Comparison of ENCODE assay signal across 9 cellular contexts in genomic region chr2:187580462-187581124, GRCh38. TPM values are rescaled to one million over a fixed set of nuclear protein-coding genes. Genes with fewer than 3 reads are reported as not detected.
DNase-seq lines count a peak whose midpoint lies in the region; ATAC-seq and TF ChIP-seq lines count a peak whose summit lies in the region.
"Had no signal": no experiment of that assay in that cellular context is flagged by ENCODE, and none has a peak within 500 bp of the region (broad histone marks: within the 10 kb centered on the region; RNA-seq: fewer than 3 reads in every experiment).

No MANE protein-coding gene starts in this region.

- TF ChIP-seq CTCF in PC-3 (conservative IDR thresholded peaks at IDR 0.05; ENCODE audit: low read depth, low read length) (peak; percentile 69), esophagus muscularis mucosa (IDR thresholded peaks at IDR 0.05) (peak; percentile 34 to 42 (median 38)), parathyroid adenoma (IDR thresholded peaks at IDR 0.05) (peak; percentile 38)

- H4K20me1 ChIP-seq in PC-3 (ENCODE audit: low read length), result no peaks in the 10 kb centered on the region

- H3K9me3 Mint-ChIP-seq in CD8-positive, alpha-beta memory T cell, result no peaks in the 10 kb centered on the region

- H3K27me3 ChIP-seq in PC-3 (ENCODE audit: low read length), result no peaks in the 10 kb centered on the region
- no peaks in the 10 kb centered on the region for H3K27me3 ChIP-seq in esophagus muscularis mucosa
- no peaks in the 10 kb centered on the region for H3K27me3 ChIP-seq in parathyroid adenoma (ENCODE audit: control insufficient read depth, insufficient read depth, low read length)
- H3K27me3 ChIP-seq in CD8-positive, alpha-beta memory T cell (ENCODE audit: insufficient read depth, low read length, poor library complexity, severe bottlenecking), result no peaks in the 10 kb centered on the region
- H3K27me3 ChIP-seq: SJSA1 had no signal

- H3K36me3 ChIP-seq in PC-3 (ENCODE audit: low read depth, low read length) (no peaks in the 10 kb centered on the region), esophagus muscularis mucosa (no peaks in the 10 kb centered on the region), parathyroid adenoma (ENCODE audit: control insufficient read depth, insufficient read depth, low read length) (no peaks in the 10 kb centered on the region)
- H3K36me3 ChIP-seq in CD8-positive, alpha-beta memory T cell (ENCODE audit: insufficient read depth, low read length), result no peaks in the 10 kb centered on the region
- H3K36me3 ChIP-seq: SJSA1 had no signal

- ATAC-seq in HG03442 (IDR thresholded peaks at IDR 0.05; ENCODE audit: unreplicated experiment), result peak; percentile 47
- ATAC-seq in PC-3, result peak; percentile 32; the same call in 1 of the 2 replicates

- no peak overlapping the region for H3K4me3 Mint-ChIP-seq in CD8-positive, alpha-beta memory T cell

- H3K27ac ChIP-seq in PC-3 (ENCODE audit: low read length) (peak overlapping the region; percentile 72), esophagus muscularis mucosa (replicated peaks in 1 of 4) (no peak overlapping the region), parathyroid adenoma (no peak overlapping the region)
- H3K27ac ChIP-seq in CD8-positive, alpha-beta memory T cell (ENCODE audit: low read depth, low read length), result no peak overlapping the region
- H3K27ac ChIP-seq: SJSA1 had no signal

- H3K4me2 ChIP-seq in PC-3 (ENCODE audit: low read length), result peak overlapping the region; percentile 64
- peak overlapping the region; percentile 79 for H3K4me2 ChIP-seq in parathyroid adenoma (ENCODE audit: low read length)

- H2AFZ ChIP-seq in PC-3 (ENCODE audit: low read length) (peak overlapping the region; percentile 76), parathyroid adenoma (peak overlapping the region; percentile 35)

- H3K9me2 ChIP-seq in PC-3 (replicated peaks; ENCODE audit: low read length), result no peaks in the 10 kb centered on the region

- H3K9me3 ChIP-seq in PC-3 (ENCODE audit: low read length) (no peaks in the 10 kb centered on the region), esophagus muscularis mucosa (no peaks in the 10 kb centered on the region), parathyroid adenoma (ENCODE audit: control insufficient read depth, low read length) (no peaks in the 10 kb centered on the region)
- H3K9me3 ChIP-seq in CD8-positive, alpha-beta memory T cell (ENCODE audit: low read length), result no peaks in the 10 kb centered on the region
- H3K9me3 ChIP-seq: SJSA1 had no signal

- H3K36me3 Mint-ChIP-seq in CD8-positive, alpha-beta memory T cell, result no peaks in the 10 kb centered on the region

- peak; percentile 62 for DNase-seq in GM03348 (ENCODE audit: low spot score)
- peak; percentile 86 for DNase-seq in PC-3
- no peak for DNase-seq in esophagus muscularis mucosa (ENCODE audit: extremely low spot score)
- DNase-seq in CD8-positive, alpha-beta memory T cell, result no peak
- DNase-seq in NCI-H1930 (lab: John Stamatoyannopoulos, UW), result no peak
- DNase-seq in activated T-cell treated with anti-CD3 and anti-CD28 coated beads, Interleukin-2, amount 50 U/mL, for 48 hours, result no peak

- peak overlapping the region; percentile 56 for H3K9ac ChIP-seq in PC-3 (ENCODE audit: low read length)
- H3K9ac ChIP-seq in parathyroid adenoma, result no peak overlapping the region

- no peaks in the 10 kb centered on the region for H3F3A ChIP-seq in PC-3 (ENCODE audit: low read length, unreplicated experiment)

- H3K27ac Mint-ChIP-seq in CD8-positive, alpha-beta memory T cell, result no peak overlapping the region

- no peaks in the 10 kb centered on the region for H3K79me2 ChIP-seq in PC-3 (ENCODE audit: low read length)
- H3K79me2 ChIP-seq in parathyroid adenoma, result no peaks in the 10 kb centered on the region

- H3K27me3 Mint-ChIP-seq in CD8-positive, alpha-beta memory T cell, result no peaks in the 10 kb centered on the region

- intact Hi-C loops in PC-3 (cut with micrococcal nuclease), result loop anchor here (1.0 to 5.0 kb wide), 9 partner anchors 40 to 1832 kb away; partner anchors contain the start of gene GULP1
- intact Hi-C loops in esophagus muscularis mucosa (cut with DNase I), result loop anchor here (2.0 kb wide), 1 partner anchor 80 kb away; no protein-coding TSS in a partner anchor

- no peak for TF ChIP-seq EP300 in esophagus muscularis mucosa (IDR thresholded peaks at IDR 0.05)

- no TSS peak for BruUV-seq in PC-3 (replicated peaks; lab: Mats Ljungman, UMichigan)

- CTCF ChIA-PET in PC-3 (lab: Charles Lee), result interaction anchor here (0.9 to 2.8 kb wide), 2 partner anchors 81 to 263 kb away, joined by 3 to 37 read pairs; no protein-coding TSS in a partner anchor
- CTCF ChIA-PET in CD8-positive, alpha-beta memory T cell (lab: Charles Lee), result interaction anchor here (0.9 kb wide), 1 partner anchor 1832 kb away, joined by 3 read pairs; no protein-coding TSS in a partner anchor

- 41% methylated on average over 7 of the region's 7 CpGs for WGBS in esophagus muscularis mucosa

- no peak overlapping the region for H3K4me3 ChIP-seq in PC-3 (ENCODE audit: low read length)
- H3K4me3 ChIP-seq in esophagus muscularis mucosa, result peak overlapping the region; percentile 14 to 43 (median 27)
- H3K4me3 ChIP-seq in parathyroid adenoma (ENCODE audit: low read depth, low read length), result peak overlapping the region; percentile 57
- no peak overlapping the region for H3K4me3 ChIP-seq in CD8-positive, alpha-beta memory T cell (ENCODE audit: low read length)
- H3K4me3 ChIP-seq: SJSA1 had no signal

- POLR2A ChIA-PET in PC-3 (lab: Charles Lee; ENCODE audit: unreplicated experiment), result no interaction called here
- POLR2A ChIA-PET in CD8-positive, alpha-beta memory T cell (lab: Charles Lee), result no interaction called here

- no peak for TF ChIP-seq POLR2A in esophagus muscularis mucosa (IDR thresholded peaks at IDR 0.05; ENCODE audit: low read depth)

- peaks cover 0 to 3% (median 3%) of the 10 kb centered on the region in 3 donors for H3K4me1 Mint-ChIP-seq in CD8-positive, alpha-beta memory T cell

- H3K4me1 ChIP-seq in PC-3 (ENCODE audit: insufficient read depth, low read length), result peaks cover 20% of the 10 kb centered on the region
- peaks cover 6 to 15% (median 13%) of the 10 kb centered on the region in 4 donors for H3K4me1 ChIP-seq in esophagus muscularis mucosa
- H3K4me1 ChIP-seq in parathyroid adenoma, result no peaks in the 10 kb centered on the region
- H3K4me1 ChIP-seq in CD8-positive, alpha-beta memory T cell (ENCODE audit: insufficient read depth, low read length), result no peaks in the 10 kb centered on the region

RNA-seq across cellular contexts. Expression of gene TFPI, which starts 26.4 kb away (rescaled TPM):
- 15.0 and 16.0 TPM in 2 replicates for total RNA-seq in PC-3 (2014; rRNA removed)
- total RNA-seq in esophagus muscularis mucosa, result 10 to 100 TPM; 57.3 to 93.1 (median 68.2) TPM
- total RNA-seq in CD8-positive, alpha-beta memory T cell, result not detected
- polyA plus RNA-seq in CD8-positive, alpha-beta memory T cell, result not detected

Comparison
In these comparisons a context has a peak if more than half of its experiments do, and no peak if none do; other contexts are left out.
1. DNase-seq: peak in GM03348 (single experiment) and PC-3 (single experiment); none in esophagus muscularis mucosa (single experiment), CD8-positive, alpha-beta memory T cell (0 of 5), NCI-H1930 (0 of 2) and activated T-cell treated with anti-CD3 and anti-CD28 coated beads, Interleukin-2, amount 50 U/mL, for 48 hours (0 of 2).
2. H3K4me3 ChIP-seq: peak in esophagus muscularis mucosa (4 of 4) and parathyroid adenoma (single experiment); none in PC-3 (single experiment) and CD8-positive, alpha-beta memory T cell (single experiment).
3. RNA of gene TFPI, which starts 26.4 kb away (total RNA-seq): 57.3 to 93.1 TPM in esophagus muscularis mucosa and 15.0 to 16.0 TPM in PC-3; not detected in CD8-positive, alpha-beta memory T cell; every median in the first group is over 10 times any median in the second.
4. Peak in every context shown above with its lines, with median percentiles within 50 percentile points of each other: CTCF ChIP-seq.